In genomic region chr14:20469242-20469889, GRCh38 we compare ENCODE assay signal across 8 cellular contexts. TPM values are rescaled to one million over a fixed set of nuclear protein-coding genes. Genes with fewer than 3 reads are reported as not detected.
DNase-seq lines count a peak whose midpoint lies in the region; ATAC-seq lines count a peak whose summit lies in the region.

TSS of gene PNP (plus strand) at chr14:20469406. CDS start at chr14:20469525, 119 bp downstream.

- peak; percentile 94 for ATAC-seq in naive thymus-derived CD4-positive, alpha-beta T cell
- peak; percentile 94 for ATAC-seq in stimulated activated naive B cell treated with anti-CD40 and anti-IgM and Interleukin-4, amounts not matched to agents 10 μg/mL and 1 μg/mL and 100 μg/mL, for 72 hours (replicated peaks)

- DNase-seq in EH (ENCODE audit: low read depth): peak; percentile 87
- peak; percentile 48 for DNase-seq in GOT3 (lab: John Stamatoyannopoulos, UW)
- DNase-seq in LHCN-M2 (ENCODE audit: low read depth): peak; percentile 85
- peak; percentile 83 for DNase-seq in RPMI7951 (ENCODE audit: low read depth)
- peak; percentile 85 for DNase-seq in activated T-helper 1 cell treated with anti-CD3 and anti-CD28 coated beads, Interleukin-12 subunit alpha, Interleukin-12 subunit beta, Interleukin-2, Interleukin-4 antibody, amounts not matched to agents 30 ng/mL and 10 ng/mL and 1 ng/mL, durations not matched to agents 14 hours and 24 hours and 36 hours (ENCODE audit: low spot score)
- DNase-seq in fibroblast of gingiva (ENCODE audit: low read depth): peak; percentile 90
- DNase-seq in naive thymus-derived CD4-positive, alpha-beta T cell: peak; percentile 74 to 88 (median 84)
- DNase-seq in stimulated activated naive B cell treated with anti-CD40 and anti-IgM and Interleukin-4, amounts not matched to agents 10 μg/mL and 1 μg/mL and 100 μg/mL, for 72 hours: peak; percentile 85

- peaks cover 3% of the 10 kb centered on the region for H3K27me3 Mint-ChIP-seq in activated T-helper 1 cell treated with anti-CD3 and anti-CD28 coated beads, Interleukin-12 subunit alpha, Interleukin-12 subunit beta, Interleukin-2, Interleukin-4 antibody, amounts not matched to agents 30 ng/mL and 10 ng/mL and 1 ng/mL, durations not matched to agents 14 hours and 24 hours and 36 hours (ENCODE audit: insufficient read depth)
- H3K27me3 Mint-ChIP-seq in naive thymus-derived CD4-positive, alpha-beta T cell: peaks cover 0 to 6% (median 0%) of the 10 kb centered on the region in 5 donors
- no peaks in the 10 kb centered on the region for H3K27me3 Mint-ChIP-seq in stimulated activated naive B cell treated with anti-CD40 and anti-IgM and Interleukin-4, amounts not matched to agents 10 μg/mL and 1 μg/mL and 100 μg/mL, for 72 hours

- peaks cover 13 to 32% of the 10 kb centered on the region in 2 donors for H3K4me1 ChIP-seq in naive thymus-derived CD4-positive, alpha-beta T cell (ENCODE audit: control insufficient read depth in 2 of 2, insufficient read depth in 2 of 2, low read length in 2 of 2)

- H3K27ac ChIP-seq in naive thymus-derived CD4-positive, alpha-beta T cell (ENCODE audit: low read depth, low read length): peak within 1 kb of the TSS; percentile 87

- intact Hi-C loops in activated T-helper 1 cell treated with anti-CD3 and anti-CD28 coated beads, Interleukin-12 subunit alpha, Interleukin-12 subunit beta, Interleukin-2, Interleukin-4 antibody, amounts not matched to agents 30 ng/mL and 10 ng/mL and 1 ng/mL, durations not matched to agents 14 hours and 24 hours and 36 hours (cut with micrococcal nuclease): loop anchor here (1.0 to 5.0 kb wide), 7 partner anchors 8 to 144 kb away; partner anchors contain the start of genes APEX1, OSGEP, PARP2 and PIP4P1
- intact Hi-C loops in naive thymus-derived CD4-positive, alpha-beta T cell (cut with micrococcal nuclease): loop anchor here (1.0 to 2.0 kb wide), 10 partner anchors 8 to 213 kb away; partner anchors contain the start of genes PIP4P1 (in 2 of the 2), APEX1 (in 1 of the 2), PARP2 (in 1 of the 2) and TEP1 (in 1 of the 2)

- peaks cover 40% of the 10 kb centered on the region for H3K4me1 Mint-ChIP-seq in activated T-helper 1 cell treated with anti-CD3 and anti-CD28 coated beads, Interleukin-12 subunit alpha, Interleukin-12 subunit beta, Interleukin-2, Interleukin-4 antibody, amounts not matched to agents 30 ng/mL and 10 ng/mL and 1 ng/mL, durations not matched to agents 14 hours and 24 hours and 36 hours (ENCODE audit: low read depth)
- peaks cover 40 to 49% (median 43%) of the 10 kb centered on the region in 7 donors for H3K4me1 Mint-ChIP-seq in naive thymus-derived CD4-positive, alpha-beta T cell
- peaks cover 38 to 49% of the 10 kb centered on the region in 2 donors for H3K4me1 Mint-ChIP-seq in stimulated activated naive B cell treated with anti-CD40 and anti-IgM and Interleukin-4, amounts not matched to agents 10 μg/mL and 1 μg/mL and 100 μg/mL, for 72 hours

- no peaks in the 10 kb centered on the region for H3K27me3 ChIP-seq in naive thymus-derived CD4-positive, alpha-beta T cell (ENCODE audit: control insufficient read depth in 2 of 2, insufficient read depth in 2 of 2, low read length in 2 of 2)

- no peaks in the 10 kb centered on the region for H3K9me3 Mint-ChIP-seq in activated T-helper 1 cell treated with anti-CD3 and anti-CD28 coated beads, Interleukin-12 subunit alpha, Interleukin-12 subunit beta, Interleukin-2, Interleukin-4 antibody, amounts not matched to agents 30 ng/mL and 10 ng/mL and 1 ng/mL, durations not matched to agents 14 hours and 24 hours and 36 hours
- H3K9me3 Mint-ChIP-seq in naive thymus-derived CD4-positive, alpha-beta T cell: peaks cover 0 to 2% (median 0%) of the 10 kb centered on the region in 11 donors
- H3K9me3 Mint-ChIP-seq in stimulated activated naive B cell treated with anti-CD40 and anti-IgM and Interleukin-4, amounts not matched to agents 10 μg/mL and 1 μg/mL and 100 μg/mL, for 72 hours: no peaks in the 10 kb centered on the region

- H3K9me3 ChIP-seq in naive thymus-derived CD4-positive, alpha-beta T cell (ENCODE audit: control insufficient read depth in 2 of 3, low read length in 3 of 3): no peaks in the 10 kb centered on the region

- H3K4me3 Mint-ChIP-seq in activated T-helper 1 cell treated with anti-CD3 and anti-CD28 coated beads, Interleukin-12 subunit alpha, Interleukin-12 subunit beta, Interleukin-2, Interleukin-4 antibody, amounts not matched to agents 30 ng/mL and 10 ng/mL and 1 ng/mL, durations not matched to agents 14 hours and 24 hours and 36 hours: peak within 1 kb of the TSS; percentile 95
- peak within 1 kb of the TSS; percentile 95 to 100 (median 99) for H3K4me3 Mint-ChIP-seq in naive thymus-derived CD4-positive, alpha-beta T cell
- peak within 1 kb of the TSS; percentile 97 to 99 for H3K4me3 Mint-ChIP-seq in stimulated activated naive B cell treated with anti-CD40 and anti-IgM and Interleukin-4, amounts not matched to agents 10 μg/mL and 1 μg/mL and 100 μg/mL, for 72 hours

- peak within 1 kb of the TSS; percentile 96 for H3K27ac Mint-ChIP-seq in activated T-helper 1 cell treated with anti-CD3 and anti-CD28 coated beads, Interleukin-12 subunit alpha, Interleukin-12 subunit beta, Interleukin-2, Interleukin-4 antibody, amounts not matched to agents 30 ng/mL and 10 ng/mL and 1 ng/mL, durations not matched to agents 14 hours and 24 hours and 36 hours
- peak within 1 kb of the TSS; percentile 89 to 98 (median 97) for H3K27ac Mint-ChIP-seq in naive thymus-derived CD4-positive, alpha-beta T cell
- H3K27ac Mint-ChIP-seq in stimulated activated naive B cell treated with anti-CD40 and anti-IgM and Interleukin-4, amounts not matched to agents 10 μg/mL and 1 μg/mL and 100 μg/mL, for 72 hours: peak within 1 kb of the TSS; percentile 100

- POLR2A ChIA-PET in naive thymus-derived CD4-positive, alpha-beta T cell (lab: Charles Lee): interaction anchor here (0.5 to 4.8 kb wide), 17 partner anchors 8 to 786 kb away, joined by 3 to 47 read pairs (median 4); partner anchors contain the start of genes APEX1, OSGEP, PARP2 and PIP4P1

- peaks cover 3 to 20% (median 19%) of the 10 kb centered on the region in 3 experiments for H3K36me3 ChIP-seq in naive thymus-derived CD4-positive, alpha-beta T cell (ENCODE audit: control insufficient read depth in 2 of 3, insufficient read depth in 3 of 3, low read length in 3 of 3)

- H3K4me3 ChIP-seq in naive thymus-derived CD4-positive, alpha-beta T cell (ENCODE audit: low read length): peak within 1 kb of the TSS; percentile 87

- peaks cover 30% of the 10 kb centered on the region for H3K36me3 Mint-ChIP-seq in activated T-helper 1 cell treated with anti-CD3 and anti-CD28 coated beads, Interleukin-12 subunit alpha, Interleukin-12 subunit beta, Interleukin-2, Interleukin-4 antibody, amounts not matched to agents 30 ng/mL and 10 ng/mL and 1 ng/mL, durations not matched to agents 14 hours and 24 hours and 36 hours (ENCODE audit: low read depth)
- H3K36me3 Mint-ChIP-seq in naive thymus-derived CD4-positive, alpha-beta T cell: peaks cover 5 to 29% (median 25%) of the 10 kb centered on the region in 5 donors
- peaks cover 25 to 40% of the 10 kb centered on the region in 2 donors for H3K36me3 Mint-ChIP-seq in stimulated activated naive B cell treated with anti-CD40 and anti-IgM and Interleukin-4, amounts not matched to agents 10 μg/mL and 1 μg/mL and 100 μg/mL, for 72 hours

- CTCF ChIA-PET in naive thymus-derived CD4-positive, alpha-beta T cell (lab: Charles Lee): interaction anchor here (0.7 to 1.2 kb wide), 2 partner anchors 55 to 60 kb away, joined by 3 to 4 read pairs; partner anchors contain the start of gene TEP1

RNA-seq across cellular contexts. Expression of gene PNP, which starts in this region (rescaled TPM):
- 54.0 and 54.8 TPM in 2 replicates for total RNA-seq in LHCN-M2 (2014; rRNA removed)
- 27.2 TPM for polyA plus RNA-seq in LHCN-M2 (2012)
- total RNA-seq in RPMI7951 (2014; rRNA removed; shearing (Covaris generic)): 42.3 and 45.0 TPM in 2 replicates
- 149 TPM in 2 replicates for total RNA-seq in activated T-helper 1 cell treated with anti-CD3 and anti-CD28 coated beads, Interleukin-12 subunit alpha, Interleukin-12 subunit beta, Interleukin-2, Interleukin-4 antibody, amounts not matched to agents 30 ng/mL and 10 ng/mL and 1 ng/mL, durations not matched to agents 14 hours and 24 hours and 36 hours
- total RNA-seq in naive thymus-derived CD4-positive, alpha-beta T cell: 100 to 1,000 TPM in 2 of 5 experiments, 10 to 100 TPM in 3; 58.9 to 179 (median 83.0) TPM
- 10 to 100 TPM; 35.6 to 59.6 TPM for polyA plus RNA-seq in naive thymus-derived CD4-positive, alpha-beta T cell

Comparison
In these comparisons a context has a peak if more than half of its experiments do, and no peak if none do; other contexts are left out.
1. Peak in every context shown above with its lines: DNase-seq, ATAC-seq, H3K4me3 ChIP-seq and H3K27ac ChIP-seq.